ENCODE assay signal across 1 cellular context in the genomic region with DNA sequence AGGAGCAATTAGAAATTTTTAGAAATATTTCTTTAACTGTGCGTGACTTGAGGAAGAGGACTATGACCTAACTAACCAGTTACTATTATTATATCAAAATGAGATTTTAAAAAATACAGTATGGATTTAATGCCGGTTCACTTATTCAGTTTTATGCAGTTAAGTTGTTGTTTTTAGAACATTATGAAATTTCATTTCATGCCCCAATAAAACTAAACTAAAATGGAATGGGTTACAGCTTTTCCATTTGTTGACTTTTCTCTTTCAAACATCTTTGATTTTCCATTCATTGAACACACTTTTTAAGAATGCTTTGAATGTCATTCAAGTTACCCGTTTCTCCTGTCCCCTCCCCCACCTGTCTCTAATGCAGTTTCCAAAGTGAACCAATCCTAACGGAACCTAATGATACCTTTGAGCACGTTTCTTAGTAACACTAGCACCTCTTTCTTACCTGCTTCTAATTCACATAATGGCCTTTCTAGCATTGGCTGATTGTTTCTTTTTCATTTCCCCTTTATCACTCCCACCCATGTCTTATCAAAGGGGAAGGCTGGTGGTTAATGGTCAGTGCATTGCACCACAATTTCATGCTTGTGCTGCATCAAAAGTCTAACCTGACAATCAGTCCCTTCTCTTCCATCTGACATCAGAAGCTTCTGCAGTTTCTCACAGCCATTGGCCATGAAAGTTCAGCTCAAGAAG.
TF ChIP-seq lines count a peak whose summit lies in the region.

No MANE protein-coding gene starts in this region.

TF ChIP-seq in GM12878, 131 proteins besides CTCF, POLR2A, EP300 and RAD21 (continued from another document and continues in another):
- TF ChIP-seq, protein P1, sequence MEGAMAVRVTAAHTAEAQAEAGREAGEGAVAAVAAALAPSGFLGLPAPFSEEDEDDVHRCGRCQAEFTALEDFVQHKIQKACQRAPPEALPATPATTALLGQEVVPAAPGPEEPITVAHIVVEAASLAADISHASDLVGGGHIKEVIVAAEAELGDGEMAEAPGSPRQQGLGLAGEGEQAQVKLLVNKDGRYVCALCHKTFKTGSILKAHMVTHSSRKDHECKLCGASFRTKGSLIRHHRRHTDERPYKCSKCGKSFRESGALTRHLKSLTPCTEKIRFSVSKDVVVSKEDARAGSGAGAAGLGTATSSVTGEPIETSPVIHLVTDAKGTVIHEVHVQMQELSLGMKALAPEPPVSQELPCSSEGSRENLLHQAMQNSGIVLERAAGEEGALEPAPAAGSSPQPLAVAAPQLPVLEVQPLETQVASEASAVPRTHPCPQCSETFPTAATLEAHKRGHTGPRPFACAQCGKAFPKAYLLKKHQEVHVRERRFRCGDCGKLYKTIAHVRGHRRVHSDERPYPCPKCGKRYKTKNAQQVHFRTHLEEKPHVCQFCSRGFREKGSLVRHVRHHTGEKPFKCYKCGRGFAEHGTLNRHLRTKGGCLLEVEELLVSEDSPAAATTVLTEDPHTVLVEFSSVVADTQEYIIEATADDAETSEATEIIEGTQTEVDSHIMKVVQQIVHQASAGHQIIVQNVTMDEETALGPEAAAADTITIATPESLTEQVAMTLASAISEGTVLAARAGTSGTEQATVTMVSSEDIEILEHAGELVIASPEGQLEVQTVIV (IDR thresholded peaks at IDR 0.05; ENCODE audit: borderline replicate concordance, partially characterized antibody): no peak
- TF ChIP-seq BHLHE40 (IDR thresholded peaks at IDR 0.05; ENCODE audit: borderline replicate concordance in 1 of 2, low read depth in 2 of 2, low read length in 1 of 2): peak; percentile 86 to 91
- peak; percentile 96 for TF ChIP-seq NBN (IDR thresholded peaks at IDR 0.05)
- no peak for TF ChIP-seq TARDBP (IDR thresholded peaks at IDR 0.05; ENCODE audit: borderline replicate concordance)
- TF ChIP-seq, protein P2, sequence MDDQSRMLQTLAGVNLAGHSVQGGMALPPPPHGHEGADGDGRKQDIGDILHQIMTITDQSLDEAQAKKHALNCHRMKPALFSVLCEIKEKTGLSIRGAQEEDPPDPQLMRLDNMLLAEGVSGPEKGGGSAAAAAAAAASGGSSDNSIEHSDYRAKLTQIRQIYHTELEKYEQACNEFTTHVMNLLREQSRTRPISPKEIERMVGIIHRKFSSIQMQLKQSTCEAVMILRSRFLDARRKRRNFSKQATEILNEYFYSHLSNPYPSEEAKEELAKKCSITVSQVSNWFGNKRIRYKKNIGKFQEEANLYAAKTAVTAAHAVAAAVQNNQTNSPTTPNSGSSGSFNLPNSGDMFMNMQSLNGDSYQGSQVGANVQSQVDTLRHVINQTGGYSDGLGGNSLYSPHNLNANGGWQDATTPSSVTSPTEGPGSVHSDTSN (IDR thresholded peaks at IDR 0.05; ENCODE audit: insufficient replicate concordance, low read depth, low read length): peak; percentile 4
- no peak for TF ChIP-seq WRNIP1 (IDR thresholded peaks at IDR 0.05; ENCODE audit: borderline replicate concordance, low read depth, low read length)
- no peak for TF ChIP-seq LARP7 (IDR thresholded peaks at IDR 0.05)
- 0 out of 4 replicates have a peak, but pooled peaks of 1 of the 2 experiments have one; percentile 33 for TF ChIP-seq ETV6 (conservative IDR thresholded peaks at IDR 0.05 in 1 of 2, IDR thresholded peaks at IDR 0.05 in 1 of 2; ENCODE audit: borderline replicate concordance in 1 of 2, low read depth in 1 of 2)
- TF ChIP-seq, protein P3, sequence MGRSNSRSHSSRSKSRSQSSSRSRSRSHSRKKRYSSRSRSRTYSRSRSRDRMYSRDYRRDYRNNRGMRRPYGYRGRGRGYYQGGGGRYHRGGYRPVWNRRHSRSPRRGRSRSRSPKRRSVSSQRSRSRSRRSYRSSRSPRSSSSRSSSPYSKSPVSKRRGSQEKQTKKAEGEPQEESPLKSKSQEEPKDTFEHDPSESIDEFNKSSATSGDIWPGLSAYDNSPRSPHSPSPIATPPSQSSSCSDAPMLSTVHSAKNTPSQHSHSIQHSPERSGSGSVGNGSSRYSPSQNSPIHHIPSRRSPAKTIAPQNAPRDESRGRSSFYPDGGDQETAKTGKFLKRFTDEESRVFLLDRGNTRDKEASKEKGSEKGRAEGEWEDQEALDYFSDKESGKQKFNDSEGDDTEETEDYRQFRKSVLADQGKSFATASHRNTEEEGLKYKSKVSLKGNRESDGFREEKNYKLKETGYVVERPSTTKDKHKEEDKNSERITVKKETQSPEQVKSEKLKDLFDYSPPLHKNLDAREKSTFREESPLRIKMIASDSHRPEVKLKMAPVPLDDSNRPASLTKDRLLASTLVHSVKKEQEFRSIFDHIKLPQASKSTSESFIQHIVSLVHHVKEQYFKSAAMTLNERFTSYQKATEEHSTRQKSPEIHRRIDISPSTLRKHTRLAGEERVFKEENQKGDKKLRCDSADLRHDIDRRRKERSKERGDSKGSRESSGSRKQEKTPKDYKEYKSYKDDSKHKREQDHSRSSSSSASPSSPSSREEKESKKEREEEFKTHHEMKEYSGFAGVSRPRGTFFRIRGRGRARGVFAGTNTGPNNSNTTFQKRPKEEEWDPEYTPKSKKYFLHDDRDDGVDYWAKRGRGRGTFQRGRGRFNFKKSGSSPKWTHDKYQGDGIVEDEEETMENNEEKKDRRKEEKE (IDR thresholded peaks at IDR 0.05): no peak
- no peak; the same call in 1 of the 2 replicates for TF ChIP-seq NFIC (IDR thresholded peaks at IDR 0.05; ENCODE audit: low read depth, low read length)
- peak; percentile 67 for TF ChIP-seq MTA3 (IDR thresholded peaks at IDR 0.05; ENCODE audit: borderline replicate concordance, low read length)
- peak; percentile 76 for TF ChIP-seq MEF2A (IDR thresholded peaks at IDR 0.05; ENCODE audit: insufficient read depth, low read depth, low read length)
- TF ChIP-seq CREB1 (IDR thresholded peaks at IDR 0.05; ENCODE audit: low read depth): peak; percentile 67
- TF ChIP-seq, protein P4, sequence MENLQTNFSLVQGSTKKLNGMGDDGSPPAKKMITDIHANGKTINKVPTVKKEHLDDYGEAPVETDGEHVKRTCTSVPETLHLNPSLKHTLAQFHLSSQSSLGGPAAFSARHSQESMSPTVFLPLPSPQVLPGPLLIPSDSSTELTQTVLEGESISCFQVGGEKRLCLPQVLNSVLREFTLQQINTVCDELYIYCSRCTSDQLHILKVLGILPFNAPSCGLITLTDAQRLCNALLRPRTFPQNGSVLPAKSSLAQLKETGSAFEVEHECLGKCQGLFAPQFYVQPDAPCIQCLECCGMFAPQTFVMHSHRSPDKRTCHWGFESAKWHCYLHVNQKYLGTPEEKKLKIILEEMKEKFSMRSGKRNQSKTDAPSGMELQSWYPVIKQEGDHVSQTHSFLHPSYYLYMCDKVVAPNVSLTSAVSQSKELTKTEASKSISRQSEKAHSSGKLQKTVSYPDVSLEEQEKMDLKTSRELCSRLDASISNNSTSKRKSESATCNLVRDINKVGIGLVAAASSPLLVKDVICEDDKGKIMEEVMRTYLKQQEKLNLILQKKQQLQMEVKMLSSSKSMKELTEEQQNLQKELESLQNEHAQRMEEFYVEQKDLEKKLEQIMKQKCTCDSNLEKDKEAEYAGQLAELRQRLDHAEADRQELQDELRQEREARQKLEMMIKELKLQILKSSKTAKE (IDR thresholded peaks at IDR 0.05; ENCODE audit: low read depth, poor library complexity, severe bottlenecking): peak; percentile 62
- TF ChIP-seq, protein P5, sequence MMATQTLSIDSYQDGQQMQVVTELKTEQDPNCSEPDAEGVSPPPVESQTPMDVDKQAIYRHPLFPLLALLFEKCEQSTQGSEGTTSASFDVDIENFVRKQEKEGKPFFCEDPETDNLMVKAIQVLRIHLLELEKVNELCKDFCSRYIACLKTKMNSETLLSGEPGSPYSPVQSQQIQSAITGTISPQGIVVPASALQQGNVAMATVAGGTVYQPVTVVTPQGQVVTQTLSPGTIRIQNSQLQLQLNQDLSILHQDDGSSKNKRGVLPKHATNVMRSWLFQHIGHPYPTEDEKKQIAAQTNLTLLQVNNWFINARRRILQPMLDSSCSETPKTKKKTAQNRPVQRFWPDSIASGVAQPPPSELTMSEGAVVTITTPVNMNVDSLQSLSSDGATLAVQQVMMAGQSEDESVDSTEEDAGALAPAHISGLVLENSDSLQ (IDR thresholded peaks at IDR 0.05): peak; percentile 81
- TF ChIP-seq KDM1A (IDR thresholded peaks at IDR 0.05; ENCODE audit: borderline replicate concordance): no peak
- no peak for TF ChIP-seq MYC (IDR thresholded peaks at IDR 0.05; ENCODE audit: insufficient read depth, insufficient read length, insufficient replicate concordance, low read length, severe bottlenecking)
- TF ChIP-seq SUPT20H (IDR thresholded peaks at IDR 0.05; ENCODE audit: borderline replicate concordance, control insufficient read depth, low read depth, low read length): no peak
- no peak for TF ChIP-seq FOS (IDR thresholded peaks at IDR 0.05; ENCODE audit: borderline replicate concordance, extremely low read depth, insufficient read length)
- no peak for TF ChIP-seq ZNF274 (IDR thresholded peaks at IDR 0.05; ENCODE audit: insufficient read depth, insufficient read length)
- TF ChIP-seq, protein P6, sequence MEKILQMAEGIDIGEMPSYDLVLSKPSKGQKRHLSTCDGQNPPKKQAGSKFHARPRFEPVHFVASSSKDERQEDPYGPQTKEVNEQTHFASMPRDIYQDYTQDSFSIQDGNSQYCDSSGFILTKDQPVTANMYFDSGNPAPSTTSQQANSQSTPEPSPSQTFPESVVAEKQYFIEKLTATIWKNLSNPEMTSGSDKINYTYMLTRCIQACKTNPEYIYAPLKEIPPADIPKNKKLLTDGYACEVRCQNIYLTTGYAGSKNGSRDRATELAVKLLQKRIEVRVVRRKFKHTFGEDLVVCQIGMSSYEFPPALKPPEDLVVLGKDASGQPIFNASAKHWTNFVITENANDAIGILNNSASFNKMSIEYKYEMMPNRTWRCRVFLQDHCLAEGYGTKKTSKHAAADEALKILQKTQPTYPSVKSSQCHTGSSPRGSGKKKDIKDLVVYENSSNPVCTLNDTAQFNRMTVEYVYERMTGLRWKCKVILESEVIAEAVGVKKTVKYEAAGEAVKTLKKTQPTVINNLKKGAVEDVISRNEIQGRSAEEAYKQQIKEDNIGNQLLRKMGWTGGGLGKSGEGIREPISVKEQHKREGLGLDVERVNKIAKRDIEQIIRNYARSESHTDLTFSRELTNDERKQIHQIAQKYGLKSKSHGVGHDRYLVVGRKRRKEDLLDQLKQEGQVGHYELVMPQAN (conservative IDR thresholded peaks at IDR 0.05): 0 out of 2 replicates have a peak, but pooled peaks have one; percentile 34
- TF ChIP-seq CREM (IDR thresholded peaks at IDR 0.05; ENCODE audit: low read depth): peak; percentile 61; the same call in 1 of the 2 replicates
- TF ChIP-seq STAT3 (IDR thresholded peaks at IDR 0.05; ENCODE audit: low read depth, low read length): peak; percentile 61; the same call in 1 of the 2 replicates
- TF ChIP-seq, protein P7, sequence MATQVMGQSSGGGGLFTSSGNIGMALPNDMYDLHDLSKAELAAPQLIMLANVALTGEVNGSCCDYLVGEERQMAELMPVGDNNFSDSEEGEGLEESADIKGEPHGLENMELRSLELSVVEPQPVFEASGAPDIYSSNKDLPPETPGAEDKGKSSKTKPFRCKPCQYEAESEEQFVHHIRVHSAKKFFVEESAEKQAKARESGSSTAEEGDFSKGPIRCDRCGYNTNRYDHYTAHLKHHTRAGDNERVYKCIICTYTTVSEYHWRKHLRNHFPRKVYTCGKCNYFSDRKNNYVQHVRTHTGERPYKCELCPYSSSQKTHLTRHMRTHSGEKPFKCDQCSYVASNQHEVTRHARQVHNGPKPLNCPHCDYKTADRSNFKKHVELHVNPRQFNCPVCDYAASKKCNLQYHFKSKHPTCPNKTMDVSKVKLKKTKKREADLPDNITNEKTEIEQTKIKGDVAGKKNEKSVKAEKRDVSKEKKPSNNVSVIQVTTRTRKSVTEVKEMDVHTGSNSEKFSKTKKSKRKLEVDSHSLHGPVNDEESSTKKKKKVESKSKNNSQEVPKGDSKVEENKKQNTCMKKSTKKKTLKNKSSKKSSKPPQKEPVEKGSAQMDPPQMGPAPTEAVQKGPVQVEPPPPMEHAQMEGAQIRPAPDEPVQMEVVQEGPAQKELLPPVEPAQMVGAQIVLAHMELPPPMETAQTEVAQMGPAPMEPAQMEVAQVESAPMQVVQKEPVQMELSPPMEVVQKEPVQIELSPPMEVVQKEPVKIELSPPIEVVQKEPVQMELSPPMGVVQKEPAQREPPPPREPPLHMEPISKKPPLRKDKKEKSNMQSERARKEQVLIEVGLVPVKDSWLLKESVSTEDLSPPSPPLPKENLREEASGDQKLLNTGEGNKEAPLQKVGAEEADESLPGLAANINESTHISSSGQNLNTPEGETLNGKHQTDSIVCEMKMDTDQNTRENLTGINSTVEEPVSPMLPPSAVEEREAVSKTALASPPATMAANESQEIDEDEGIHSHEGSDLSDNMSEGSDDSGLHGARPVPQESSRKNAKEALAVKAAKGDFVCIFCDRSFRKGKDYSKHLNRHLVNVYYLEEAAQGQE (IDR thresholded peaks at IDR 0.05; ENCODE audit: low read depth, low read length): no peak
- TF ChIP-seq, protein P8, sequence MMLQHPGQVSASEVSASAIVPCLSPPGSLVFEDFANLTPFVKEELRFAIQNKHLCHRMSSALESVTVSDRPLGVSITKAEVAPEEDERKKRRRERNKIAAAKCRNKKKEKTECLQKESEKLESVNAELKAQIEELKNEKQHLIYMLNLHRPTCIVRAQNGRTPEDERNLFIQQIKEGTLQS (IDR thresholded peaks at IDR 0.05; ENCODE audit: borderline replicate concordance, extremely low read depth, low read depth, low read length): no peak
- TF ChIP-seq HDGF (IDR thresholded peaks at IDR 0.05): peak; percentile 67; the same call in 1 of the 2 replicates
- TF ChIP-seq MTA2 (IDR thresholded peaks at IDR 0.05; ENCODE audit: low read depth): peak; percentile 90
- peak; percentile 45; the same call in 1 of the 2 replicates for TF ChIP-seq FOXM1 (IDR thresholded peaks at IDR 0.05; ENCODE audit: low read depth, low read length)
- peak; percentile 44; the same call in 1 of the 2 replicates for TF ChIP-seq ZNF217 (IDR thresholded peaks at IDR 0.05)
- TF ChIP-seq SMC3 (IDR thresholded peaks at IDR 0.05; ENCODE audit: borderline replicate concordance, low read length): no peak
- TF ChIP-seq, protein P9, sequence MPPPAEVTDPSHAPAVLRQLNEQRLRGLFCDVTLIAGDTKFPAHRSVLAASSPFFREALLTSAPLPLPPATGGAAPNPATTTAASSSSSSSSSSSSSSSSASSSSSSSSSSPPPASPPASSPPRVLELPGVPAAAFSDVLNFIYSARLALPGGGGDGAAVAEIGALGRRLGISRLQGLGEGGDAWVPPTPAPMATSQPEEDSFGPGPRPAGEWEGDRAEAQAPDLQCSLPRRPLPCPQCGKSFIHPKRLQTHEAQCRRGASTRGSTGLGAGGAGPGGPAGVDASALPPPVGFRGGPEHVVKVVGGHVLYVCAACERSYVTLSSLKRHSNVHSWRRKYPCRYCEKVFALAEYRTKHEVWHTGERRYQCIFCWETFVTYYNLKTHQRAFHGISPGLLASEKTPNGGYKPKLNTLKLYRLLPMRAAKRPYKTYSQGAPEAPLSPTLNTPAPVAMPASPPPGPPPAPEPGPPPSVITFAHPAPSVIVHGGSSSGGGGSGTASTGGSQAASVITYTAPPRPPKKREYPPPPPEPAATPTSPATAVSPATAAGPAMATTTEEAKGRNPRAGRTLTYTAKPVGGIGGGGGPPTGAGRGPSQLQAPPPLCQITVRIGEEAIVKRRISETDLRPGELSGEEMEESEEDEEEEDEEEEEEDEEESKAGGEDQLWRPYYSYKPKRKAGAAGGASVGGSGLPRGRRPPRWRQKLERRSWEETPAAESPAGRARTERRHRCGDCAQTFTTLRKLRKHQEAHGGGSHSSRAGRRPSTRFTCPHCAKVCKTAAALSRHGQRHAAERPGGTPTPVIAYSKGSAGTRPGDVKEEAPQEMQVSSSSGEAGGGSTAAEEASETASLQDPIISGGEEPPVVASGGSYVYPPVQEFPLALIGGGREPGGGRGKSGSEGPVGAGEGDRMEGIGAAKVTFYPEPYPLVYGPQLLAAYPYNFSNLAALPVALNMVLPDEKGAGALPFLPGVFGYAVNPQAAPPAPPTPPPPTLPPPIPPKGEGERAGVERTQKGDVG (CRISPR knock-in tag; IDR thresholded peaks at IDR 0.05): no peak
- TF ChIP-seq CHD1 (IDR thresholded peaks at IDR 0.05; ENCODE audit: low read depth, low read length): peak; percentile 16; the same call in 1 of the 2 replicates
